8 cellular contexts compared by ENCODE assay signal in genomic region chr9:42550789-42551357, GRCh38.
DNase-seq lines count a peak whose midpoint lies in the region; ATAC-seq and TF ChIP-seq lines count a peak whose summit lies in the region.
"Not testable (repeated sequence)": the region's sequence is repeated elsewhere in the genome, so short reads cannot be mapped to it uniquely, and the experiment has no call there.

No MANE protein-coding gene starts in this region.

- H3K27ac ChIP-seq in A673 (ENCODE audit: low read depth, low read length, poor library complexity, severe bottlenecking); dorsolateral prefrontal cortex; psoas muscle: not testable (repeated sequence)

- H3K4me3 ChIP-seq in A673 (ENCODE audit: low read depth, low read length, poor library complexity, severe bottlenecking); psoas muscle: not testable (repeated sequence)
- peak overlapping the region in 18 of 59 donors; percentile 7 to 49 (median 37) for H3K4me3 ChIP-seq in dorsolateral prefrontal cortex

- WGBS in psoas muscle, 3 donors: 3 to 22% (median 7%) methylated on average over 8 to 17 of the region's 36 CpGs

- H3K9me3 ChIP-seq in A673 (ENCODE audit: low read depth, low read length, poor library complexity, severe bottlenecking); psoas muscle: not testable (repeated sequence)

- intact Hi-C loops in A673 (cut with micrococcal nuclease; ENCODE audit: unreplicated experiment); dorsolateral prefrontal cortex (cut with DNase I); left colon (cut with DNase I, micrococcal nuclease); psoas muscle (cut with DNase I): not testable (repeated sequence)

- H3K36me3 ChIP-seq in A673 (ENCODE audit: insufficient read depth, low read length, poor library complexity, severe bottlenecking); psoas muscle (ENCODE audit: insufficient read depth in 1 of 2, low read depth in 1 of 2): not testable (repeated sequence)

- TF ChIP-seq CTCF in A673 (conservative IDR thresholded peaks at IDR 0.05; ENCODE audit: low read depth, low read length): peak; percentile 35; the same call in 1 of the 2 replicates
- peak in 49 of 56 donors; percentile 17 to 56 (median 41) for TF ChIP-seq CTCF in dorsolateral prefrontal cortex (IDR thresholded peaks at IDR 0.05 in 54 of 56, conservative IDR thresholded peaks at IDR 0.05 in 2 of 56; ENCODE audit: low read depth in 1 of 56, partially characterized antibody in 56 of 56)
- peak; percentile 20 for TF ChIP-seq CTCF in psoas muscle (IDR thresholded peaks at IDR 0.05)

- not testable (repeated sequence) for H3K4me1 ChIP-seq in A673 (ENCODE audit: insufficient read depth, low read length, poor library complexity, severe bottlenecking); psoas muscle

- H3K27me3 ChIP-seq in A673 (replicated peaks; ENCODE audit: insufficient read depth, low read depth, low read length, poor library complexity); dorsolateral prefrontal cortex; psoas muscle (ENCODE audit: insufficient read depth in 3 of 3, low read length in 2 of 3): not testable (repeated sequence)

- CTCF ChIA-PET in A673 (lab: Charles Lee): not testable (repeated sequence)

- ATAC-seq in GM18907 (IDR thresholded peaks at IDR 0.05; ENCODE audit: unreplicated experiment) (peak; percentile 74), HG02571 (IDR thresholded peaks at IDR 0.05; ENCODE audit: unreplicated experiment) (peak; percentile 70), HG03439 (IDR thresholded peaks at IDR 0.05; ENCODE audit: unreplicated experiment) (peak; percentile 82), left colon (peak; percentile 71), psoas muscle (peak in 2 of 4 donors; percentile 66 to 81)

- POLR2A ChIA-PET in A673 (lab: Charles Lee; ENCODE audit: low non-redundant PET): not testable (repeated sequence)

- BruUV-seq in A673 (replicated peaks; lab: Mats Ljungman, UMichigan): not testable (repeated sequence)

- DNase-seq in A673 (ENCODE audit: low spot score): not testable (repeated sequence)
- peak; percentile 65 for DNase-seq in activated CD8-positive, alpha-beta memory T cell treated with anti-CD3 and anti-CD28 coated beads for 24 hours
- DNase-seq in dorsolateral prefrontal cortex (peak in 4 of 10 donors; percentile 2 to 39 (median 36)), left colon (peak; percentile 4 to 14), psoas muscle (peak in 1 of 2 donors; percentile 4)
